In genomic region chr1:2266301-2266967, GRCh38 we compare ENCODE assay signal across 13 cellular contexts. TPM values are rescaled to one million over a fixed set of nuclear protein-coding genes. Genes with fewer than 3 reads are reported as not detected.
A peak's percentile ranks its signal among the peaks of the same experiment; 100 is the strongest.
DNase-seq lines count a peak whose midpoint lies in the region; ATAC-seq and TF ChIP-seq lines count a peak whose summit lies in the region.
"Had no signal": no experiment of that assay in that cellular context is flagged by ENCODE, and none has a peak within 500 bp of the region (broad histone marks: within the 10 kb centered on the region; RNA-seq: fewer than 3 reads in every experiment).

No MANE protein-coding gene starts in this region.

- intact Hi-C loops in CD4-positive, alpha-beta T cell (cut with DNase I, micrococcal nuclease) = no loop called here

- peaks cover 5% of the 10 kb centered on the region; the same call in 1 of the 2 replicates for H3F3A ChIP-seq in GM23338 (replicated peaks; ENCODE audit: low read depth)

- no peaks in the 10 kb centered on the region for H3K9me2 ChIP-seq in GM23338 (ENCODE audit: insufficient read depth)

- POLR2A ChIA-PET in CD4-positive, alpha-beta T cell (lab: Charles Lee) = interaction anchor here (0.8 kb wide), 1 partner anchor 11 kb away, joined by 6 read pairs; no protein-coding TSS in a partner anchor
- POLR2A ChIA-PET in naive thymus-derived CD8-positive, alpha-beta T cell (lab: Charles Lee) = interaction anchor here (1.9 kb wide), 1 partner anchor 28 kb away, joined by 4 read pairs; no protein-coding TSS in a partner anchor

- no peak overlapping the region for H3K4me2 ChIP-seq in GM23338
- H3K4me2 ChIP-seq: hepatocyte, KMS-11 had no signal

- H3K9me3 Mint-ChIP-seq in CD4-positive, alpha-beta T cell = no peaks in the 10 kb centered on the region
- H3K9me3 Mint-ChIP-seq in GM23338 (no peaks in the 10 kb centered on the region), brain (no peaks in the 10 kb centered on the region)
- no peaks in the 10 kb centered on the region for H3K9me3 Mint-ChIP-seq in naive thymus-derived CD8-positive, alpha-beta T cell

- DNase-seq in CD4-positive, alpha-beta T cell = no peak
- DNase-seq in GM23338 (ENCODE audit: low spot score) = no peak
- no peak for DNase-seq in naive thymus-derived CD8-positive, alpha-beta T cell
- no peak for DNase-seq in stimulated activated naive CD4-positive, alpha-beta T cell treated with Interleukin-2 at 50 U/mL for 16 hours (lab: John Stamatoyannopoulos, UW)
- no peak for DNase-seq in brain microvascular endothelial cell
- DNase-seq: NCI-H1105; NK-92 treated with Interleukin-12 subunit alpha and Interleukin-12 subunit beta, amount 100 ng/mL, for 24 hours; T-helper 2 cell had no signal

- peaks cover 22% of the 10 kb centered on the region for H3K4me1 ChIP-seq in GM23338 (ENCODE audit: insufficient read depth)

- no peaks in the 10 kb centered on the region for H3K27me3 ChIP-seq in CD4-positive, alpha-beta T cell (ENCODE audit: control insufficient read depth, insufficient read depth, low read length)
- H3K27me3 ChIP-seq in GM23338 (ENCODE audit: insufficient read depth) = no peaks in the 10 kb centered on the region
- H3K27me3 ChIP-seq in brain microvascular endothelial cell (replicated peaks) = no peaks in the 10 kb centered on the region
- H3K27me3 ChIP-seq: hepatocyte, suprapubic skin had no signal

- H3K4me1 Mint-ChIP-seq in CD4-positive, alpha-beta T cell (ENCODE audit: low read depth) = peaks cover 62% of the 10 kb centered on the region
- peaks cover 29% of the 10 kb centered on the region for H3K4me1 Mint-ChIP-seq in GM23338
- peaks cover 66% of the 10 kb centered on the region for H3K4me1 Mint-ChIP-seq in brain
- peaks cover 15 to 77% (median 57%) of the 10 kb centered on the region in 4 donors for H3K4me1 Mint-ChIP-seq in naive thymus-derived CD8-positive, alpha-beta T cell

- H3K27ac ChIP-seq in CD4-positive, alpha-beta T cell (ENCODE audit: low read depth, low read length) = no peak overlapping the region
- H3K27ac ChIP-seq in GM23338 (ENCODE audit: low read depth) = peak overlapping the region; percentile 80
- no peak overlapping the region for H3K27ac ChIP-seq in brain microvascular endothelial cell
- H3K27ac ChIP-seq: hepatocyte, KMS-11, suprapubic skin had no signal

- TF ChIP-seq CTCF in CD4-positive, alpha-beta T cell (IDR thresholded peaks at IDR 0.05) = no peak
- TF ChIP-seq CTCF in GM23338 (conservative IDR thresholded peaks at IDR 0.05; ENCODE audit: low read depth in 2 of 2) (no peak), brain (conservative IDR thresholded peaks at IDR 0.05) (no peak), brain microvascular endothelial cell (IDR thresholded peaks at IDR 0.05; ENCODE audit: low read depth, low read length, missing control alignments) (no peak)

- peaks cover 32% of the 10 kb centered on the region for H3K36me3 Mint-ChIP-seq in CD4-positive, alpha-beta T cell (ENCODE audit: low read depth)
- H3K36me3 Mint-ChIP-seq in GM23338 (ENCODE audit: low read depth) (no peaks in the 10 kb centered on the region; the same call in 2 of the 3 replicates), brain (peaks cover 32% of the 10 kb centered on the region)
- H3K36me3 Mint-ChIP-seq in naive thymus-derived CD8-positive, alpha-beta T cell = peaks cover 0 to 2% (median 0%) of the 10 kb centered on the region in 3 donors

- CTCF ChIA-PET in CD4-positive, alpha-beta T cell (lab: Charles Lee) = interaction anchor here (0.7 kb wide), 1 partner anchor 10 kb away, joined by 3 read pairs; no protein-coding TSS in a partner anchor

- H3K36me3 ChIP-seq in GM23338 (ENCODE audit: insufficient read depth) = no peaks in the 10 kb centered on the region
- no peaks in the 10 kb centered on the region for H3K36me3 ChIP-seq in brain microvascular endothelial cell (replicated peaks)
- H3K36me3 ChIP-seq: suprapubic skin had no signal

- H3K27me3 Mint-ChIP-seq in CD4-positive, alpha-beta T cell = no peaks in the 10 kb centered on the region
- H3K27me3 Mint-ChIP-seq in GM23338 (ENCODE audit: insufficient read depth, low read depth, poor library complexity) = peaks cover 20% of the 10 kb centered on the region
- no peaks in the 10 kb centered on the region for H3K27me3 Mint-ChIP-seq in brain
- no peaks in the 10 kb centered on the region for H3K27me3 Mint-ChIP-seq in naive thymus-derived CD8-positive, alpha-beta T cell

- peaks cover 96% of the 10 kb centered on the region for H3K79me2 ChIP-seq in GM23338 (replicated peaks; ENCODE audit: insufficient read depth)

- H3K4me3 Mint-ChIP-seq in CD4-positive, alpha-beta T cell = peak overlapping the region; percentile 38
- H3K4me3 Mint-ChIP-seq in GM23338 (no peak overlapping the region), brain (peak overlapping the region in 1 of 5 experiments; percentile 43)
- H3K4me3 Mint-ChIP-seq in naive thymus-derived CD8-positive, alpha-beta T cell = peak overlapping the region in 9 of 10 donors; percentile 4 to 74 (median 47)

- in situ Hi-C loops in brain microvascular endothelial cell (cut with HindIII; ENCODE audit: low pct_ligation_motif_present, low sequenced_read_pairs) = no loop called here

- no peak for ATAC-seq in CD4-positive, alpha-beta T cell (ENCODE audit: poor library complexity)
- ATAC-seq in GM23338 (no peak), HG03095 (IDR thresholded peaks at IDR 0.05; ENCODE audit: unreplicated experiment) (no peak)
- peak in 1 of 2 donors; percentile 6 for ATAC-seq in naive thymus-derived CD8-positive, alpha-beta T cell

- H3K27ac Mint-ChIP-seq in CD4-positive, alpha-beta T cell = peak overlapping the region; percentile 66
- H3K27ac Mint-ChIP-seq in GM23338 (peak overlapping the region; percentile 9; the same call in 1 of the 2 replicates), brain (peak overlapping the region; percentile 16 to 89 (median 67))
- peak overlapping the region; percentile 43 to 94 (median 78) for H3K27ac Mint-ChIP-seq in naive thymus-derived CD8-positive, alpha-beta T cell

- H3K9me3 ChIP-seq in CD4-positive, alpha-beta T cell (ENCODE audit: control insufficient read depth, low read length) = no peaks in the 10 kb centered on the region
- H3K9me3 ChIP-seq: suprapubic skin had no signal

- peaks cover 69% of the 10 kb centered on the region for H4K20me1 ChIP-seq in GM23338 (replicated peaks; ENCODE audit: insufficient read depth)

- no peak overlapping the region for H3K4me3 ChIP-seq in GM23338
- no peak overlapping the region for H3K4me3 ChIP-seq in brain microvascular endothelial cell (ENCODE audit: low read depth, low read length)
- H3K4me3 ChIP-seq: hepatocyte, suprapubic skin had no signal

- no peak overlapping the region for H2AFZ ChIP-seq in GM23338
- H2AFZ ChIP-seq: hepatocyte had no signal

TF ChIP-seq in GM23338, 12 proteins besides CTCF, POLR2A, EP300 and RAD21 (continues in another document):
- no peak for TF ChIP-seq ZNF331 (CRISPR knock-in tag; IDR thresholded peaks at IDR 0.05; ENCODE audit: low read depth)
- no peak for TF ChIP-seq STAT1 (IDR thresholded peaks at IDR 0.05; ENCODE audit: unreplicated experiment)
- no peak for TF ChIP-seq ETS1 (IDR thresholded peaks at IDR 0.05)
- TF ChIP-seq CREB1 (CRISPR knock-in tag; IDR thresholded peaks at IDR 0.05; ENCODE audit: low read depth) = no peak

RNA-seq across cellular contexts. Expression of gene SKI, which starts 38.3 kb away (rescaled TPM):
- 100 to 1,000 TPM; 286 to 324 TPM for total RNA-seq in CD4-positive, alpha-beta T cell
- 62.8 and 66.8 TPM in 2 replicates for total RNA-seq in GM23338 (2014; rRNA removed; shearing (Covaris generic))
- polyA plus RNA-seq in GM23338 (2016; fragmentation: Nextera tagmentation; extraction: Ambion mirVana) (9.3 and 10.4 TPM in 2 replicates), brain (ENCODE audit: insufficient read depth, low read depth, low replicate concordance) (48.5 TPM)
- 100 to 1,000 TPM in 1 of 2 experiments, 10 to 100 TPM in 1; 98.3 to 105 TPM for total RNA-seq in naive thymus-derived CD8-positive, alpha-beta T cell
- under 1 TPM; 0.30 to 0.80 (median 0.53) TPM for polyA plus RNA-seq in naive thymus-derived CD8-positive, alpha-beta T cell

Comparison
In these comparisons a context has a peak if more than half of its experiments do, and no peak if none do; other contexts are left out.
1. H3K27ac Mint-ChIP-seq: peak in every context shown above with its lines; median percentile 78 in naive thymus-derived CD8-positive, alpha-beta T cell; 67 in brain; 66 in CD4-positive, alpha-beta T cell; 9 in GM23338.